Comparison of ENCODE assay signal across 1 cellular context in the genomic region with DNA sequence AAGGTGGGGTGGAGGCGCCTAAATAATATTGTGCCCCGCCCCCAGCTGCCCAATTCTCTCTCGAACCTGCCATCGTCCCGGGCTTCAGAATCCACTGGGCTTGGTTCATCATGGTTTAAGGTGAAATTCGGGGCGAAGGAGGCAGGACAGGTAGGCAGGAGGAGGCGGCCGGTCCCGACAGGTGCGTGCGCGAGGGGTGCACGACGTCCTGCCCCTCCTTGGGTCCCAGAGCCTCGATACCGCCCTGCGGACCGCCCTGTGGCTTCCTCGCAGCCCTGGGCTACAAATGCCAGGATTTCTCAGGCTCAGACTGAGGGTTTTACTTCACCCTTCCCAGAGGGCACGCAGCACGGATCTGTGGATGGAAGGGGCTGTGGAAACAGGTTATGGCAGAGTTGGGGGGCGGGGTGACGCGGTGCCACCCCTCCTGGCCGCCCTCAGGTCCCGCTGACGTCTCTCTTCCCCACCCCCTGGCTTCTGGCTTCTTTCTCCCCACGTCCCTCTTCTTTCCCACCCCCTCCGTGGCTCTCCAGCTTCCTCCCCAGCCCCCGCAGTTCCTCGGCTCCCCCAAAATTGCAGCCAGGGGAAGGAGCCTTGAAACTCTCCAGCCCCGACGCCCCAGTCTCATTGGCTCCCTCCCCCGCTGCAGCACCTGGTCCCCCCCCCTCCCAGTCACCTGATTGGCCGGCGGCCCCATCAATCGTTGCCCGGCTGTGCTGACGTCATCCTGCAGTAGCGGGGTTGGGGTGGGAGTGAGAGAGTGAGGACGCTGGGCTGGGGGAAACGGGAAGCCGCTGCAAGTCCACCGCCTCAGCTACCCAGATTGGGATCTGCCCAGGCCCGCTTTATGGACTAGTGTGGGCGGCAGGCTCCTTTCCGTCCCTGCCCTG.
A peak's percentile ranks its signal among the peaks of the same experiment; 100 is the strongest.
TF ChIP-seq lines count a peak whose summit lies in the region.

A gene (plus strand): TSS at position 725 of the 890 bp plus-strand sequence. CDS start 278 bp downstream, outside the sequence.

TF ChIP-seq in HCT116, 20 proteins besides CTCF, POLR2A, EP300 and RAD21 (continued from another document):
- TF ChIP-seq ELF1 (IDR thresholded peaks at IDR 0.05; ENCODE audit: borderline replicate concordance, low read depth) (no peak), SRF (IDR thresholded peaks at IDR 0.05; ENCODE audit: low read depth) (no peak), ZNF274 (IDR thresholded peaks at IDR 0.05; ENCODE audit: low read depth, low read length) (no peak), SIN3A (IDR thresholded peaks at IDR 0.05; ENCODE audit: low read depth) (no peak), SP1 (IDR thresholded peaks at IDR 0.05; ENCODE audit: low read depth) (peak; percentile 65; the same call in 1 of the 2 replicates), FOSL1 (IDR thresholded peaks at IDR 0.05; ENCODE audit: low read depth) (no peak), TCF7L2 (IDR thresholded peaks at IDR 0.05; ENCODE audit: borderline replicate concordance, extremely low read depth, insufficient read depth, insufficient read length) (peak; percentile 80), EZH2 (IDR thresholded peaks at IDR 0.05) (no peak), YY1 (IDR thresholded peaks at IDR 0.05; ENCODE audit: extremely low read depth, insufficient replicate concordance, low read depth, low read length) (no peak), CBX3 (IDR thresholded peaks at IDR 0.05; ENCODE audit: low read depth) (no peak)
